ENCODE assay signal across 7 cellular contexts in genomic region chr17:31558748-31559646, GRCh38.
DNase-seq lines count a peak whose midpoint lies in the region; ATAC-seq and TF ChIP-seq lines count a peak whose summit lies in the region.

No MANE protein-coding gene starts in this region.

- peak overlapping the region; percentile 90 for H3K4me2 ChIP-seq in PC-3 (ENCODE audit: low read length)

- H3K4me1 Mint-ChIP-seq in stimulated activated memory B cell treated with anti-CD40 and anti-IgM and Interleukin-4, amounts not matched to agents 10 μg/mL and 1 μg/mL and 100 μg/mL, for 72 hours = peaks cover 41% of the 10 kb centered on the region

- H3K27me3 ChIP-seq in HL-60 (ENCODE audit: insufficient read depth, poor library complexity, severe bottlenecking) (no peaks in the 10 kb centered on the region), PC-3 (ENCODE audit: low read length) (no peaks in the 10 kb centered on the region)

- no peaks in the 10 kb centered on the region for H3K27me3 Mint-ChIP-seq in stimulated activated memory B cell treated with anti-CD40 and anti-IgM and Interleukin-4, amounts not matched to agents 10 μg/mL and 1 μg/mL and 100 μg/mL, for 72 hours

- no peaks in the 10 kb centered on the region for H3K9me3 ChIP-seq in PC-3 (ENCODE audit: low read length)

- no TSS peak for BruUV-seq in PC-3 (replicated peaks; lab: Mats Ljungman, UMichigan)

- peaks cover 24% of the 10 kb centered on the region for H3K4me1 ChIP-seq in PC-3 (ENCODE audit: insufficient read depth, low read length)

- peak; percentile 88 for DNase-seq in GM13976 (ENCODE audit: low spot score)
- peak; percentile 65 to 70 for DNase-seq in HL-60 (ENCODE audit: low read depth in 1 of 2, low spot score in 1 of 2)
- peak; percentile 64 for DNase-seq in PC-3
- peak; percentile 8 to 47 for DNase-seq in activated T-helper 1 cell treated with anti-CD3 and anti-CD28 coated beads, Interleukin-2, amount 50 U/mL, for 16 hours (ENCODE audit: low read depth in 1 of 2, low spot score in 1 of 2)
- peak; percentile 70 for DNase-seq in fibroblast of gingiva (ENCODE audit: low read depth)
- DNase-seq in myocyte (ENCODE audit: low read depth) = peak; percentile 85

- H3F3A ChIP-seq in PC-3 (ENCODE audit: low read length, unreplicated experiment) = no peaks in the 10 kb centered on the region

- CTCF ChIA-PET in PC-3 (lab: Charles Lee) = interaction anchor here (0.7 to 1.8 kb wide), 2 partner anchors 22 to 284 kb away, joined by 3 to 5 read pairs; no protein-coding TSS in a partner anchor

- peak overlapping the region; percentile 86 for H3K9ac ChIP-seq in PC-3 (ENCODE audit: low read length)

- in situ Hi-C loops in GM13976 (cut with MboI; ENCODE audit: low sequenced_read_pairs, unreplicated experiment) = loop anchor here (10.0 kb wide), 1 partner anchor 286 kb away; no protein-coding TSS in a partner anchor

- POLR2A ChIA-PET in PC-3 (lab: Charles Lee; ENCODE audit: unreplicated experiment) = no interaction called here

- no peak overlapping the region for H3K27ac ChIP-seq in HL-60 (replicated peaks)
- peak overlapping the region; percentile 88 for H3K27ac ChIP-seq in PC-3 (ENCODE audit: low read length)

- H4K20me1 ChIP-seq in PC-3 (ENCODE audit: low read length) = no peaks in the 10 kb centered on the region

- H2AFZ ChIP-seq in PC-3 (ENCODE audit: low read length) = peak overlapping the region; percentile 65; the same call in 1 of the 2 replicates

- H3K27ac Mint-ChIP-seq in stimulated activated memory B cell treated with anti-CD40 and anti-IgM and Interleukin-4, amounts not matched to agents 10 μg/mL and 1 μg/mL and 100 μg/mL, for 72 hours = peak overlapping the region; percentile 49

- H3K9me2 ChIP-seq in PC-3 (replicated peaks; ENCODE audit: low read length) = no peaks in the 10 kb centered on the region

- H3K4me3 ChIP-seq in HL-60 (replicated peaks; ENCODE audit: insufficient read depth, low read length) = peak overlapping the region; percentile 55
- H3K4me3 ChIP-seq in PC-3 (ENCODE audit: low read length) = peak overlapping the region; percentile 83

- intact Hi-C loops in PC-3 (cut with micrococcal nuclease) = loop anchor here (1.0 to 2.0 kb wide), 2 partner anchors 38 to 283 kb away; no protein-coding TSS in a partner anchor

- peaks cover 45% of the 10 kb centered on the region for H3K79me2 ChIP-seq in PC-3 (ENCODE audit: low read length)

- peak overlapping the region; percentile 78 for H3K4me3 Mint-ChIP-seq in stimulated activated memory B cell treated with anti-CD40 and anti-IgM and Interleukin-4, amounts not matched to agents 10 μg/mL and 1 μg/mL and 100 μg/mL, for 72 hours

- no peaks in the 10 kb centered on the region for H3K9me3 Mint-ChIP-seq in stimulated activated memory B cell treated with anti-CD40 and anti-IgM and Interleukin-4, amounts not matched to agents 10 μg/mL and 1 μg/mL and 100 μg/mL, for 72 hours

- TF ChIP-seq CTCF in GM13976 (IDR thresholded peaks at IDR 0.05; ENCODE audit: borderline replicate concordance, control extremely low read depth, extremely low read depth, insufficient read depth, missing control alignments) = peak; percentile 66
- TF ChIP-seq CTCF in HL-60 (IDR thresholded peaks at IDR 0.05; ENCODE audit: insufficient read depth, low read length) = peak; percentile 9
- TF ChIP-seq CTCF in PC-3 (conservative IDR thresholded peaks at IDR 0.05; ENCODE audit: low read depth, low read length) = peak; percentile 71

- peak; percentile 73 for ATAC-seq in PC-3
- peak; percentile 92 for ATAC-seq in stimulated activated memory B cell treated with anti-CD40 and anti-IgM and Interleukin-4, amounts not matched to agents 10 μg/mL and 1 μg/mL and 100 μg/mL, for 72 hours

- no peaks in the 10 kb centered on the region for H3K36me3 Mint-ChIP-seq in stimulated activated memory B cell treated with anti-CD40 and anti-IgM and Interleukin-4, amounts not matched to agents 10 μg/mL and 1 μg/mL and 100 μg/mL, for 72 hours

- H3K36me3 ChIP-seq in PC-3 (ENCODE audit: low read depth, low read length) = no peaks in the 10 kb centered on the region

Comparison
In these comparisons a context has a peak if more than half of its experiments do, and no peak if none do; other contexts are left out.
1. DNase-seq: peak in every context shown above with its lines; median percentile 88 in GM13976; 85 in myocyte; 70 in fibroblast of gingiva; 68 in HL-60; 64 in PC-3; 28 in activated T-helper 1 cell treated with anti-CD3 and anti-CD28 coated beads, Interleukin-2, amount 50 U/mL, for 16 hours.
2. CTCF ChIP-seq: peak in every context shown above with its lines; median percentile 71 in PC-3; 66 in GM13976; 9 in HL-60.